8 cellular contexts compared by ENCODE assay signal in genomic region chr6:107489636-107490567, GRCh38. TPM values are rescaled to one million over a fixed set of nuclear protein-coding genes. Genes with fewer than 3 reads are reported as not detected.
A peak's percentile ranks its signal among the peaks of the same experiment; 100 is the strongest.
DNase-seq lines count a peak whose midpoint lies in the region; ATAC-seq, FAIRE-seq and TF ChIP-seq lines count a peak whose summit lies in the region.

Gene SOBP (plus strand): TSS chr6:107490117. CDS start chr6:107490617, 500 bp downstream.

- H3K9me1 ChIP-seq in endothelial cell of umbilical vein (replicated peaks; ENCODE audit: control insufficient read depth, extremely low read depth, insufficient read depth, low read length): no peaks in the 10 kb centered on the region

- DNase-seq in Caco-2 (peak in 1 of 2 experiments; percentile 30), NCI-H2196 treated with DMSO at 0.1 percent for 48 hours (lab: John Stamatoyannopoulos, UW; ENCODE audit: unreplicated experiment) (peak; percentile 20), endothelial cell of umbilical vein (ENCODE audit: low read depth, low spot score) (peak; percentile 54)
- peak; percentile 50 for DNase-seq in activated CD8-positive, alpha-beta T cell treated with anti-CD3 and anti-CD28 coated beads, Interleukin-2, amount 10 ng/mL, durations not matched to agents 7 days and 5 days
- DNase-seq in stimulated activated naive CD8-positive, alpha-beta T cell treated with anti-CD3 and anti-CD28 coated beads, Interleukin-15, Interleukin-2, amounts not matched to agents 100 U/mL and 50 U/mL, for 24 hours: peak; percentile 56

- POLR2A ChIA-PET in Caco-2 (lab: Charles Lee): interaction anchor here (1.7 kb wide), 1 partner anchor 30 kb away, joined by 5 read pairs; the partner anchor contains the start of gene PDSS2
- POLR2A ChIA-PET in activated CD8-positive, alpha-beta T cell treated with anti-CD3 and anti-CD28 coated beads, Interleukin-2, amount 10 ng/mL, durations not matched to agents 7 days and 5 days (lab: Charles Lee): interaction anchor here (1.7 to 1.9 kb wide), 2 partner anchors 30 to 167 kb away, joined by 4 to 6 read pairs; partner anchors contain the start of gene PDSS2
- POLR2A ChIA-PET in endothelial cell of umbilical vein (lab: Charles Lee): interaction anchor here (0.9 kb wide), 1 partner anchor 31 kb away, joined by 3 read pairs; the partner anchor contains the start of gene PDSS2

- WGBS in mesodermal cell (ENCODE audit: insufficient coverage in 2 of 2), 2 experiments: 0 to 1% methylated on average over 32 to 66 of the region's 131 CpGs

- H3K36me3 ChIP-seq in Caco-2 (ENCODE audit: control insufficient read depth, insufficient read depth, low read length) (no peaks in the 10 kb centered on the region), endothelial cell of umbilical vein (ENCODE audit: control insufficient read depth in 2 of 2, extremely low read depth in 1 of 2, insufficient read depth in 2 of 2, low read length in 2 of 2) (no peaks in the 10 kb centered on the region), mesodermal cell (ENCODE audit: control insufficient read depth, insufficient read depth, low read length) (no peaks in the 10 kb centered on the region)

- no TSS peak for BruUV-seq in Caco-2 (replicated peaks; lab: Mats Ljungman, UMichigan)
- no TSS peak for BruUV-seq in endothelial cell of umbilical vein (replicated peaks; lab: Mats Ljungman, UMichigan)

- peak within 1 kb of the TSS; percentile 59 for H3K27ac ChIP-seq in endothelial cell of umbilical vein (ENCODE audit: insufficient read depth, low read depth, low read length)
- no peak within 1 kb of the TSS for H3K27ac ChIP-seq in mesodermal cell (ENCODE audit: low read depth, low read length, severe bottlenecking)

- H3K4me3 Mint-ChIP-seq in Caco-2 (ENCODE audit: unreplicated experiment): peak within 1 kb of the TSS; percentile 80
- peak within 1 kb of the TSS; percentile 81 for H3K4me3 Mint-ChIP-seq in activated CD8-positive, alpha-beta T cell treated with anti-CD3 and anti-CD28 coated beads, Interleukin-2, amount 10 ng/mL, durations not matched to agents 7 days and 5 days

- H3K27me3 Mint-ChIP-seq in Caco-2 (ENCODE audit: insufficient read depth, unreplicated experiment): peaks cover 29% of the 10 kb centered on the region
- H3K27me3 Mint-ChIP-seq in activated CD8-positive, alpha-beta T cell treated with anti-CD3 and anti-CD28 coated beads, Interleukin-2, amount 10 ng/mL, durations not matched to agents 7 days and 5 days (ENCODE audit: low read depth): peaks cover 55% of the 10 kb centered on the region

- CTCF ChIA-PET in Caco-2 (lab: Charles Lee) (no interaction called here), endothelial cell of umbilical vein (lab: Charles Lee) (interaction anchor here (1.0 to 4.0 kb wide), 10 partner anchors 20 to 461 kb away, joined by 3 to 20 read pairs (median 4); partner anchors contain the start of genes MTRES1 and PDSS2)
- CTCF ChIA-PET in activated CD8-positive, alpha-beta T cell treated with anti-CD3 and anti-CD28 coated beads, Interleukin-2, amount 10 ng/mL, durations not matched to agents 7 days and 5 days (lab: Charles Lee): interaction anchor here (0.6 to 4.8 kb wide), 11 partner anchors 9 to 185 kb away, joined by 3 to 19 read pairs (median 4); no protein-coding TSS in a partner anchor

- H3K4me2 ChIP-seq in endothelial cell of umbilical vein (ENCODE audit: insufficient read depth, low read length): peak within 1 kb of the TSS; percentile 91

- H3K4me1 Mint-ChIP-seq in Caco-2 (ENCODE audit: low read depth, unreplicated experiment): peaks cover 7% of the 10 kb centered on the region
- H3K4me1 Mint-ChIP-seq in activated CD8-positive, alpha-beta T cell treated with anti-CD3 and anti-CD28 coated beads, Interleukin-2, amount 10 ng/mL, durations not matched to agents 7 days and 5 days (ENCODE audit: low read depth): peaks cover 28% of the 10 kb centered on the region

- peaks cover 1% of the 10 kb centered on the region for H3K79me2 ChIP-seq in endothelial cell of umbilical vein (ENCODE audit: control insufficient read depth, insufficient read depth, low read length)

- H3K9ac ChIP-seq in endothelial cell of umbilical vein (replicated peaks; ENCODE audit: extremely low read depth, insufficient read depth, low read length): peak within 1 kb of the TSS; percentile 71

- H3K4me3 ChIP-seq in Caco-2 (ENCODE audit: low read depth, low read length): peak within 1 kb of the TSS; percentile 41
- H3K4me3 ChIP-seq in endothelial cell of umbilical vein (replicated peaks in 1 of 3; ENCODE audit: insufficient read depth in 1 of 3, low read depth in 1 of 3, low read length in 3 of 3): peak within 1 kb of the TSS; percentile 61 to 99 (median 88)
- H3K4me3 ChIP-seq in mesodermal cell (ENCODE audit: extremely low read depth, insufficient read depth, low read length, poor library complexity, severe bottlenecking): peak within 1 kb of the TSS; percentile 61

- ATAC-seq in GM21723 (IDR thresholded peaks at IDR 0.05; ENCODE audit: unreplicated experiment) (peak; percentile 54), GM21515 (IDR thresholded peaks at IDR 0.05; ENCODE audit: unreplicated experiment) (no peak)
- ATAC-seq in activated CD8-positive, alpha-beta T cell treated with anti-CD3 and anti-CD28 coated beads, Interleukin-2, amount 10 ng/mL, durations not matched to agents 7 days and 5 days: peak; percentile 62
- peak; percentile 57 for ATAC-seq in stimulated activated naive CD8-positive, alpha-beta T cell treated with anti-CD3 and anti-CD28 coated beads, Interleukin-15, Interleukin-2, amounts not matched to agents 100 U/mL and 50 U/mL, for 24 hours

- no peak for TF ChIP-seq POLR2A in endothelial cell of umbilical vein (IDR thresholded peaks at IDR 0.05; ENCODE audit: low read depth, low read length)

- no peaks in the 10 kb centered on the region; the same call in 1 of the 2 replicates for H3K4me1 ChIP-seq in Caco-2
- H3K4me1 ChIP-seq in endothelial cell of umbilical vein (ENCODE audit: control insufficient read depth, extremely low read depth, insufficient read depth, low read length): peaks cover 50% of the 10 kb centered on the region
- peaks cover 17% of the 10 kb centered on the region for H3K4me1 ChIP-seq in mesodermal cell (ENCODE audit: control insufficient read depth, insufficient read depth, low read length, poor library complexity, severe bottlenecking)

- no peak within 1 kb of the TSS for H3K27ac Mint-ChIP-seq in Caco-2 (ENCODE audit: unreplicated experiment)
- peak within 1 kb of the TSS; percentile 64 for H3K27ac Mint-ChIP-seq in activated CD8-positive, alpha-beta T cell treated with anti-CD3 and anti-CD28 coated beads, Interleukin-2, amount 10 ng/mL, durations not matched to agents 7 days and 5 days

- H3K9me3 ChIP-seq in Caco-2 (no peaks in the 10 kb centered on the region), endothelial cell of umbilical vein (replicated peaks; ENCODE audit: control insufficient read depth, insufficient read depth, low read length) (no peaks in the 10 kb centered on the region), mesodermal cell (ENCODE audit: control insufficient read depth, low read length) (no peaks in the 10 kb centered on the region)

- no peaks in the 10 kb centered on the region for H3K9me3 Mint-ChIP-seq in Caco-2 (ENCODE audit: unreplicated experiment)
- no peaks in the 10 kb centered on the region for H3K9me3 Mint-ChIP-seq in activated CD8-positive, alpha-beta T cell treated with anti-CD3 and anti-CD28 coated beads, Interleukin-2, amount 10 ng/mL, durations not matched to agents 7 days and 5 days (ENCODE audit: insufficient read depth)

- H4K20me1 ChIP-seq in endothelial cell of umbilical vein (replicated peaks; ENCODE audit: control insufficient read depth, extremely low read depth, insufficient read depth, low read length): no peaks in the 10 kb centered on the region

- H3K27me3 ChIP-seq in Caco-2 (replicated peaks; ENCODE audit: control insufficient read depth, insufficient read depth, low read length): peaks cover 3% of the 10 kb centered on the region
- peaks cover 13 to 22% of the 10 kb centered on the region in 2 experiments for H3K27me3 ChIP-seq in endothelial cell of umbilical vein (ENCODE audit: control insufficient read depth in 2 of 2, insufficient read depth in 2 of 2, low read length in 2 of 2)

- peak within 1 kb of the TSS; percentile 99 for H2AFZ ChIP-seq in endothelial cell of umbilical vein (ENCODE audit: low read depth, low read length)

- dilution Hi-C loops in endothelial cell of umbilical vein (cut with MboI; ENCODE audit: extremely low pct_ligation_motif_present, low sequenced_read_pairs): no loop called here

- intact Hi-C loops in Caco-2 (cut with micrococcal nuclease; ENCODE audit: unreplicated experiment) (no loop called here), endothelial cell of umbilical vein (cut with micrococcal nuclease) (loop anchor here (1.0 to 10.0 kb wide), 6 partner anchors 31 to 465 kb away; partner anchors contain the start of genes BEND3, MTRES1, PDSS2 and SEC63)

- TF ChIP-seq CTCF in Caco-2 (IDR thresholded peaks at IDR 0.05; ENCODE audit: insufficient read depth in 1 of 2, low read depth in 1 of 2, low read length in 1 of 2, severe bottlenecking in 1 of 2, unreplicated experiment in 1 of 2) (no peak), endothelial cell of umbilical vein (IDR thresholded peaks at IDR 0.05; ENCODE audit: extremely low read depth in 1 of 2, insufficient read depth in 1 of 2, low read depth in 1 of 2, low read length in 2 of 2) (peak; percentile 2 to 13)

- no peaks in the 10 kb centered on the region for H3K36me3 Mint-ChIP-seq in Caco-2 (ENCODE audit: insufficient read depth, unreplicated experiment)
- H3K36me3 Mint-ChIP-seq in activated CD8-positive, alpha-beta T cell treated with anti-CD3 and anti-CD28 coated beads, Interleukin-2, amount 10 ng/mL, durations not matched to agents 7 days and 5 days (ENCODE audit: low read depth): no peaks in the 10 kb centered on the region

- peak; percentile 62 for FAIRE-seq in endothelial cell of umbilical vein (lab: Jason Lieb, UNC)

TF ChIP-seq in endothelial cell of umbilical vein, 7 proteins besides CTCF, POLR2A, EP300 and RAD21 (continues in another document):
- no peak for TF ChIP-seq GATA2 (IDR thresholded peaks at IDR 0.05; ENCODE audit: insufficient read depth, insufficient read length, low read depth, low read length)
- TF ChIP-seq MYC (IDR thresholded peaks at IDR 0.05; ENCODE audit: low read depth, low read length): no peak

RNA-seq across cellular contexts. Expression of gene SOBP, which starts in this region (rescaled TPM):
- total RNA-seq in Caco-2 (2022) (0.14 TPM in 1 of 2 replicates, not detected in the other), endothelial cell of umbilical vein (6.1 and 6.6 TPM in 2 replicates)
- 1 to 10 TPM; 1.0 to 1.2 TPM for total RNA-seq in activated CD8-positive, alpha-beta T cell treated with anti-CD3 and anti-CD28 coated beads, Interleukin-2, amount 10 ng/mL, durations not matched to agents 7 days and 5 days
- polyA plus RNA-seq in endothelial cell of umbilical vein: 0.30 and 0.35 TPM in 2 replicates
- 0.48 and 0.63 TPM in 2 replicates for polyA plus RNA-seq in endothelial cell of umbilical vein (2011; cell fraction: cytosol; rRNA removed)
- 1.5 TPM in 2 replicates for polyA plus RNA-seq in endothelial cell of umbilical vein (2011; cell fraction: nucleus; rRNA removed)
- polyA plus RNA-seq in endothelial cell of umbilical vein (2012): 3.0 and 3.6 TPM in 2 replicates
- polyA minus RNA-seq in endothelial cell of umbilical vein: 0.85 and 1.2 TPM in 2 replicates
- polyA minus RNA-seq in endothelial cell of umbilical vein (2011; cell fraction: cytosol; rRNA and poly(A)+ RNA removed): not detected
- 4.0 and 5.7 TPM in 2 replicates for polyA minus RNA-seq in endothelial cell of umbilical vein (2011; cell fraction: nucleus; rRNA and poly(A)+ RNA removed)
- 3.1 TPM for polyA plus RNA-seq in mesodermal cell (2013, experiment 1 of 2)
- 4.0 TPM for polyA plus RNA-seq in mesodermal cell (2013, experiment 2 of 2)

Comparison
In these comparisons a context has a peak if more than half of its experiments do, and no peak if none do; other contexts are left out.
1. CTCF ChIP-seq: peak in endothelial cell of umbilical vein (2 of 2); none in Caco-2 (0 of 2).
2. Peak in every context shown above with its lines, with median percentiles within 50 percentile points of each other: H3K4me3 ChIP-seq.